Comparison of ENCODE assay signal across 17 cellular contexts in genomic region chr5:136383882-136384281, GRCh38. TPM values are rescaled to one million over a fixed set of nuclear protein-coding genes. Genes with fewer than 3 reads are reported as not detected.
"Had no signal": no experiment of that assay in that cellular context is flagged by ENCODE, and none has a peak within 500 bp of the region (broad histone marks: within the 10 kb centered on the region; RNA-seq: fewer than 3 reads in every experiment).

No MANE protein-coding gene starts in this region.

RNA-seq across cellular contexts. Expression of gene TRPC7, which starts 18.5 kb away (rescaled TPM):
- total RNA-seq: activated B cell treated with CpG ODN at 0.5 μM for 24 hours; activated CD4-positive, alpha-beta memory T cell treated with anti-CD3 and anti-CD28 coated beads for 36 hours; activated CD4-positive, alpha-beta T cell treated with anti-CD3 and anti-CD28 coated beads, Interleukin-2, amount 10 ng/mL, durations not matched to agents 24 days and 14 days; activated CD8-positive, alpha-beta memory T cell treated with anti-CD3 and anti-CD28 coated beads for 36 hours; activated CD8-positive, alpha-beta T cell treated with anti-CD3 and anti-CD28 coated beads for 36 hours; activated naive CD4-positive, alpha-beta T cell treated with anti-CD3 and anti-CD28 coated beads for 36 hours; activated naive CD4-positive, alpha-beta T cell treated with anti-CD3 and anti-CD28 coated beads, Interleukin-2, amount 50 U/mL, for 72 hours; activated naive CD8-positive, alpha-beta T cell treated with anti-CD3 and anti-CD28 coated beads for 36 hours; activated T-cell treated with anti-CD3 and anti-CD28 coated beads, Interleukin-2, amount 50 U/mL, for 4 hours; activated T-cell treated with anti-CD3 and anti-CD28 coated beads, Interleukin-2, amount 50 U/mL, for 72 hours; activated T-helper 1 cell treated with anti-CD3 and anti-CD28 coated beads, Interleukin-12 subunit alpha, Interleukin-12 subunit beta, Interleukin-2, Interleukin-4 antibody, amounts not matched to agents 30 ng/mL and 10 ng/mL and 1 ng/mL, durations not matched to agents 14 hours and 24 hours and 36 hours; activated T-helper 17 cell treated with anti-CD3 and anti-CD28 coated beads, Interleukin-2, amount 50 U/mL, for 72 hours; aorta; astrocyte; bronchial epithelial cell; cardiac muscle cell; chondrocyte had no signal
